In genomic region chr5:178290376-178290775, GRCh38 we compare ENCODE assay signal across 24 cellular contexts. TPM values are rescaled to one million over a fixed set of nuclear protein-coding genes. Genes with fewer than 3 reads are reported as not detected.
DNase-seq lines count a peak whose midpoint lies in the region; ATAC-seq and TF ChIP-seq lines count a peak whose summit lies in the region.
"Had no signal": no experiment of that assay in that cellular context is flagged by ENCODE, and none has a peak within 500 bp of the region (broad histone marks: within the 10 kb centered on the region; RNA-seq: fewer than 3 reads in every experiment).

No MANE protein-coding gene starts in this region.

- intact Hi-C loops in right cardiac atrium (cut with DNase I), result no loop called here
- intact Hi-C loops in spleen (cut with DNase I; ENCODE audit: low total_unique reads), result no loop called here

- H3K27ac Mint-ChIP-seq in nephron, result peak overlapping the region in 2 of 3 experiments; percentile 22
- H3K27ac Mint-ChIP-seq: CD8-positive, alpha-beta memory T cell had no signal

- no peak for ATAC-seq in right cardiac atrium
- no peak for ATAC-seq in HG03565 (IDR thresholded peaks at IDR 0.05; ENCODE audit: unreplicated experiment)
- ATAC-seq in upper lobe of left lung (ENCODE audit: low FRiP score in 2 of 2), result no peak
- ATAC-seq: HCT116 had no signal

- TF ChIP-seq POLR2A in spleen (IDR thresholded peaks at IDR 0.05) (no peak), upper lobe of left lung (IDR thresholded peaks at IDR 0.05) (no peak)

- no peaks in the 10 kb centered on the region for H3K4me1 ChIP-seq in right cardiac atrium (ENCODE audit: control insufficient read depth, insufficient read depth, low read length)
- H3K4me1 ChIP-seq in right atrium auricular region, result peaks cover 0 to 28% of the 10 kb centered on the region in 2 donors
- peaks cover 0 to 4% (median 0%) of the 10 kb centered on the region in 6 donors for H3K4me1 ChIP-seq in spleen
- peaks cover 0 to 9% (median 0%) of the 10 kb centered on the region in 4 donors for H3K4me1 ChIP-seq in upper lobe of left lung

- whole genome bisulfite sequencing in right cardiac atrium, result 88% methylated on average over 7 of the region's 7 CpGs
- WGBS in spleen, 5 donors, result 82 to 97% (median 91%) methylated on average over 4 to 7 of the region's 7 CpGs
- WGBS in upper lobe of left lung, 2 donors, result 77 to 87% methylated on average over 6 to 7 of the region's 7 CpGs

- no peak for TF ChIP-seq EP300 in upper lobe of left lung (IDR thresholded peaks at IDR 0.05)

- H3K4me1 Mint-ChIP-seq in nephron, result peaks cover 62% of the 10 kb centered on the region
- H3K4me1 Mint-ChIP-seq: CD8-positive, alpha-beta memory T cell had no signal

- H3K36me3 ChIP-seq in right atrium auricular region (no peaks in the 10 kb centered on the region), spleen (no peaks in the 10 kb centered on the region), upper lobe of left lung (no peaks in the 10 kb centered on the region)

- H3K27ac ChIP-seq in right cardiac atrium (ENCODE audit: low read length) (no peak overlapping the region), right atrium auricular region (no peak overlapping the region), RWPE1 (peak overlapping the region; percentile 88), spleen (no peak overlapping the region), upper lobe of left lung (no peak overlapping the region)
- H3K27ac ChIP-seq: C4-2B had no signal

- no peak overlapping the region for H3K4me3 ChIP-seq in right cardiac atrium (ENCODE audit: low read length)
- H3K4me3 ChIP-seq in right atrium auricular region, result no peak overlapping the region
- no peak overlapping the region for H3K4me3 ChIP-seq in spleen
- H3K4me3 ChIP-seq in upper lobe of left lung, result no peak overlapping the region

- H3K9me3 Mint-ChIP-seq in nephron, result no peaks in the 10 kb centered on the region

- H3K9me3 ChIP-seq in right cardiac atrium (ENCODE audit: control insufficient read depth, low read length), result no peaks in the 10 kb centered on the region
- no peaks in the 10 kb centered on the region for H3K9me3 ChIP-seq in right atrium auricular region
- H3K9me3 ChIP-seq in spleen, result peaks cover 0 to under 1% (median 0%) of the 10 kb centered on the region in 8 donors
- no peaks in the 10 kb centered on the region for H3K9me3 ChIP-seq in upper lobe of left lung

- CTCF ChIA-PET in RWPE1 (lab: Yijun Ruan, JAX), result interaction anchor here (1.2 kb wide), 1 partner anchor 10 kb away, joined by 3 read pairs; no protein-coding TSS in a partner anchor

- peaks cover 34% of the 10 kb centered on the region for H3K27me3 Mint-ChIP-seq in nephron (ENCODE audit: low read depth)

- DNase-seq in right cardiac atrium, result peak; percentile 6 to 25 (median 24)
- no peak for DNase-seq in right atrium auricular region (ENCODE audit: low spot score)
- no peak for DNase-seq in RWPE1 (ENCODE audit: low spot score)
- DNase-seq in spleen, result peak; percentile 47
- no peak for DNase-seq in central memory CD4-positive, alpha-beta T cell
- DNase-seq in upper lobe of left lung, result no peak
- DNase-seq: CD8-positive, alpha-beta memory T cell; DMS 273 treated with DMSO at 0.1 percent for 48 hours; DMS79; EL; GF-D8; KBM-7; MV-4-11; NCI-H1105; NCI-H146; NCI-H1930; NCI-H2107; NCI-H524; NCI-H774; SHP77 had no signal

- H3K36me3 Mint-ChIP-seq in nephron (ENCODE audit: low read depth), result peaks cover 4% of the 10 kb centered on the region
- H3K36me3 Mint-ChIP-seq: CD8-positive, alpha-beta memory T cell had no signal

- no peak overlapping the region for H3K4me3 Mint-ChIP-seq in nephron
- H3K4me3 Mint-ChIP-seq: CD8-positive, alpha-beta memory T cell had no signal

- H3K27me3 ChIP-seq in right cardiac atrium (ENCODE audit: control insufficient read depth, insufficient read depth) (no peaks in the 10 kb centered on the region), right atrium auricular region (no peaks in the 10 kb centered on the region), spleen (replicated peaks in 1 of 7) (peaks cover 0 to 38% (median 0%) of the 10 kb centered on the region in 7 donors), upper lobe of left lung (no peaks in the 10 kb centered on the region)

- no peak for TF ChIP-seq CTCF in right atrium auricular region (IDR thresholded peaks at IDR 0.05)
- no peak for TF ChIP-seq CTCF in RWPE1 (conservative IDR thresholded peaks at IDR 0.05; ENCODE audit: low read depth)
- TF ChIP-seq CTCF in nephron (IDR thresholded peaks at IDR 0.05; ENCODE audit: unreplicated experiment in 3 of 3), result no peak
- TF ChIP-seq CTCF in spleen (IDR thresholded peaks at IDR 0.05 in 8 of 11, conservative IDR thresholded peaks at IDR 0.05 in 3 of 11), result no peak
- no peak for TF ChIP-seq CTCF in upper lobe of left lung (IDR thresholded peaks at IDR 0.05)

- POLR2A ChIA-PET in RWPE1 (lab: Yijun Ruan, JAX; ENCODE audit: low non-redundant PET), result no interaction called here

RNA-seq across cellular contexts. Expression of gene PHYKPL, which starts 57.8 kb away (rescaled TPM):
- total RNA-seq in right cardiac atrium, result 10 to 100 TPM; 41.0 to 53.6 (median 48.5) TPM
- polyA plus RNA-seq in right cardiac atrium, result 35.3 TPM
- total RNA-seq in right atrium auricular region, result 10 to 100 TPM; 22.8 to 34.5 TPM
- 100 to 1,000 TPM in 6 of 7 donors, 10 to 100 TPM in 1; 91.8 to 209 (median 132) TPM for total RNA-seq in spleen
- polyA plus RNA-seq in spleen, result 10 to 100 TPM; 46.9 to 82.7 (median 74.5) TPM
- total RNA-seq in upper lobe of left lung, result 100 to 1,000 TPM in 2 of 6 donors, 10 to 100 TPM in 4; 61.0 to 237 (median 91.9) TPM

Comparison
In these comparisons a context has a peak if more than half of its experiments do, and no peak if none do; other contexts are left out.
1. DNase-seq: peak in right cardiac atrium (3 of 3) and spleen (single experiment); none in right atrium auricular region (single experiment), RWPE1 (single experiment), central memory CD4-positive, alpha-beta T cell (single experiment) and upper lobe of left lung (0 of 2).